ENCODE assay signal across 2 cellular contexts in genomic region chr16:57060323-57061083, GRCh38.
TF ChIP-seq lines count a peak whose summit lies in the region.

No MANE protein-coding gene starts in this region.

TF ChIP-seq in HepG2, 621 proteins besides CTCF, POLR2A, EP300 and RAD21 (continued from another document):
- TF ChIP-seq ZNF280D (CRISPR knock-in tag; IDR thresholded peaks at IDR 0.05) (no peak), ZNF703 (CRISPR knock-in tag; IDR thresholded peaks at IDR 0.05; ENCODE audit: borderline replicate concordance) (peak; percentile 36; the same call in 1 of the 2 replicates), NPAS2 (CRISPR knock-in tag; IDR thresholded peaks at IDR 0.05; ENCODE audit: borderline replicate concordance) (no peak), MED1 (CRISPR knock-in tag; IDR thresholded peaks at IDR 0.05) (no peak), MTA3 (CRISPR knock-in tag; IDR thresholded peaks at IDR 0.05) (no peak), ZNF816 (CRISPR knock-in tag; IDR thresholded peaks at IDR 0.05; ENCODE audit: borderline replicate concordance) (no peak), ZNF329 (CRISPR knock-in tag; IDR thresholded peaks at IDR 0.05; ENCODE audit: low read depth) (peak; percentile 94), ZNF672 (CRISPR knock-in tag; IDR thresholded peaks at IDR 0.05) (0 out of 2 replicates have a peak, but pooled peaks have one; percentile 31), PLRG1 (conservative IDR thresholded peaks at IDR 0.05) (peak; percentile 43; the same call in 1 of the 2 replicates), FOXA1 (IDR thresholded peaks at IDR 0.05) (0 out of 2 replicates have a peak, but pooled peaks have one; percentile 5), FOXA1 (CRISPR knock-in tag; IDR thresholded peaks at IDR 0.05) (no peak), MTA1 (CRISPR knock-in tag; IDR thresholded peaks at IDR 0.05; ENCODE audit: borderline replicate concordance) (no peak)
- TF ChIP-seq, protein P1, sequence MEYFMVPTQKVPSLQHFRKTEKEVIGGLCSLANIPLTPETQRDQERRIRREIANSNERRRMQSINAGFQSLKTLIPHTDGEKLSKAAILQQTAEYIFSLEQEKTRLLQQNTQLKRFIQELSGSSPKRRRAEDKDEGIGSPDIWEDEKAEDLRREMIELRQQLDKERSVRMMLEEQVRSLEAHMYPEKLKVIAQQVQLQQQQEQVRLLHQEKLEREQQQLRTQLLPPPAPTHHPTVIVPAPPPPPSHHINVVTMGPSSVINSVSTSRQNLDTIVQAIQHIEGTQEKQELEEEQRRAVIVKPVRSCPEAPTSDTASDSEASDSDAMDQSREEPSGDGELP (IDR thresholded peaks at IDR 0.05; ENCODE audit: borderline replicate concordance, low read depth), result no peak
- TF ChIP-seq, protein P2, sequence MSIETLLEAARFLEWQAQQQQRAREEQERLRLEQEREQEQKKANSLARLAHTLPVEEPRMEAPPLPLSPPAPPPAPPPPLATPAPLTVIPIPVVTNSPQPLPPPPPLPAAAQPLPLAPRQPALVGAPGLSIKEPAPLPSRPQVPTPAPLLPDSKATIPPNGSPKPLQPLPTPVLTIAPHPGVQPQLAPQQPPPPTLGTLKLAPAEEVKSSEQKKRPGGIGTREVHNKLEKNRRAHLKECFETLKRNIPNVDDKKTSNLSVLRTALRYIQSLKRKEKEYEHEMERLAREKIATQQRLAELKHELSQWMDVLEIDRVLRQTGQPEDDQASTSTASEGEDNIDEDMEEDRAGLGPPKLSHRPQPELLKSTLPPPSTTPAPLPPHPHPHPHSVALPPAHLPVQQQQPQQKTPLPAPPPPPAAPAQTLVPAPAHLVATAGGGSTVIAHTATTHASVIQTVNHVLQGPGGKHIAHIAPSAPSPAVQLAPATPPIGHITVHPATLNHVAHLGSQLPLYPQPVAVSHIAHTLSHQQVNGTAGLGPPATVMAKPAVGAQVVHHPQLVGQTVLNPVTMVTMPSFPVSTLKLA (IDR thresholded peaks at IDR 0.05), result peak; percentile 27; the same call in 1 of the 2 replicates

TF ChIP-seq in GM23338, 12 proteins besides CTCF, POLR2A, EP300 and RAD21 (continued from another document):
- no peak for TF ChIP-seq REST (IDR thresholded peaks at IDR 0.05; ENCODE audit: unreplicated experiment)
- TF ChIP-seq STAT1 (IDR thresholded peaks at IDR 0.05; ENCODE audit: unreplicated experiment), result no peak
- no peak for TF ChIP-seq EZH2 (IDR thresholded peaks at IDR 0.05; ENCODE audit: low read depth, unreplicated experiment)
- no peak for TF ChIP-seq NANOG (IDR thresholded peaks at IDR 0.05; ENCODE audit: borderline replicate concordance)
- no peak for TF ChIP-seq ZNF462 (CRISPR knock-in tag; IDR thresholded peaks at IDR 0.05)
- TF ChIP-seq CREB1 (CRISPR knock-in tag; IDR thresholded peaks at IDR 0.05; ENCODE audit: low read depth), result no peak
TF ChIP-seq in GM23338: peak in this region for 0.
